13 cellular contexts compared by ENCODE assay signal in the genomic region with DNA sequence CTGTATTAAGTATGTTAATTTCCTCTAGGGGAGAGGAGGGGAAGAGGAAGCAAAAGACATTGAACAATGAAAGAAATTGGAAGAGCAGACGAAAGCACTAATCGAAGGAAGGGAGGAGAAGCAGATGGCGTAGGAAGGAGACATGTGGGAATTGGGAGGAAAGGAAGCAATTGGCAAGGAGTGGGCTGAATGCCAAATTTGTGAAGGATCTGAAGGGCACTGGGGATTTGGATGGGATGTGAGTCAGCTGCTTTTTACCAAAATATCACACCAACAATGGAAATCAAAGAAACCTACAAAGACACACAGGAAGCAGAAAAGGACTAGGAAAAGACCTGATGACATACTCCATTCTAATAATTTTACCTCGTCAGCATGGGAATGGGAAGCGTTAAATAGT.
DNase-seq lines count a peak whose midpoint lies in the region; ATAC-seq and TF ChIP-seq lines count a peak whose summit lies in the region.
"Had no signal": no experiment of that assay in that cellular context is flagged by ENCODE, and none has a peak within 500 bp of the region (broad histone marks: within the 10 kb centered on the region; RNA-seq: fewer than 3 reads in every experiment).

No MANE protein-coding gene starts in this region.

- H3K9ac ChIP-seq in SK-N-SH (no peak overlapping the region), subcutaneous abdominal adipose tissue (ENCODE audit: low read length in 5 of 5) (no peak overlapping the region)

- no peaks in the 10 kb centered on the region for H4K20me1 ChIP-seq in SK-N-SH (ENCODE audit: insufficient read depth)

- peaks cover 23% of the 10 kb centered on the region for H3F3A ChIP-seq in SK-N-SH (replicated peaks; ENCODE audit: insufficient read depth)

- 87% methylated on average over 5 of the region's 5 CpGs for WGBS in SK-N-SH (ENCODE audit: low lambda C conversion rate)

- CTCF ChIA-PET in SK-N-SH (lab: Yijun Ruan, JAX), result no interaction called here

- H3K36me3 ChIP-seq in SK-N-SH (replicated peaks in 1 of 2; ENCODE audit: control insufficient read depth in 1 of 2, insufficient read depth in 2 of 2, low read length in 1 of 2) (peaks cover 0 to 6% of the 10 kb centered on the region in 2 experiments), RWPE2 (ENCODE audit: low read depth) (no peaks in the 10 kb centered on the region; the same call in 1 of the 2 replicates), subcutaneous abdominal adipose tissue (ENCODE audit: control insufficient read depth in 5 of 5, insufficient read depth in 5 of 5, low read length in 5 of 5) (no peaks in the 10 kb centered on the region), tibial artery (no peaks in the 10 kb centered on the region)

- TF ChIP-seq RAD21 in SK-N-SH (IDR thresholded peaks at IDR 0.05; ENCODE audit: low read length), result no peak

- no peak for TF ChIP-seq EP300 in SK-N-SH (IDR thresholded peaks at IDR 0.05; ENCODE audit: borderline replicate concordance in 1 of 2, low read depth in 1 of 2, low read length in 1 of 2)

- ATAC-seq in SK-N-SH treated with all-trans-retinoic acid at 6 μM for 48 hours (no peak), RWPE2 (ENCODE audit: low read depth) (no peak)
- ATAC-seq: T-helper 17 cell had no signal

- H3K27ac ChIP-seq in SK-N-SH (ENCODE audit: low read depth in 2 of 2, low read length in 1 of 2) (no peak overlapping the region), RWPE2 (ENCODE audit: poor library complexity, severe bottlenecking) (peak overlapping the region; percentile 46), subcutaneous abdominal adipose tissue (ENCODE audit: low read depth, low read length) (no peak overlapping the region), tibial artery (no peak overlapping the region)
- H3K27ac ChIP-seq: HL-60 had no signal

- no peak for TF ChIP-seq CTCF in SK-N-SH (IDR thresholded peaks at IDR 0.05)
- no peak for TF ChIP-seq CTCF in RWPE2 (IDR thresholded peaks at IDR 0.05; ENCODE audit: poor library complexity, severe bottlenecking)
- no peak for TF ChIP-seq CTCF in fibroblast of pulmonary artery (IDR thresholded peaks at IDR 0.05; ENCODE audit: low read length, missing control alignments)
- no peak for TF ChIP-seq CTCF in tibial artery (IDR thresholded peaks at IDR 0.05)

- intact Hi-C loops in tibial artery (cut with DNase I; ENCODE audit: low total_unique reads), result no loop called here

- H3K9me2 ChIP-seq in SK-N-SH, result no peaks in the 10 kb centered on the region

- H3K4me1 ChIP-seq in SK-N-SH (ENCODE audit: control insufficient read depth in 1 of 2, insufficient read depth in 2 of 2, low read depth in 1 of 2, low read length in 1 of 2) (peaks cover 8 to 18% of the 10 kb centered on the region in 2 experiments; a peak in 3 of 4 replicates), RWPE2 (ENCODE audit: insufficient read depth, poor library complexity, severe bottlenecking) (peaks cover 24% of the 10 kb centered on the region), subcutaneous abdominal adipose tissue (ENCODE audit: control insufficient read depth in 5 of 5, insufficient read depth in 5 of 5, low read length in 5 of 5) (peaks cover 4 to 9% (median 6%) of the 10 kb centered on the region in 5 donors), tibial artery (no peaks in the 10 kb centered on the region)

- no peak overlapping the region for H3K4me3 ChIP-seq in SK-N-SH (ENCODE audit: low read depth in 2 of 2, low read length in 1 of 2)
- H3K4me3 ChIP-seq in RWPE2 (ENCODE audit: severe bottlenecking), result no peak overlapping the region
- no peak overlapping the region for H3K4me3 ChIP-seq in fibroblast of pulmonary artery (replicated peaks; ENCODE audit: low read depth, low read length)
- peak overlapping the region in 3 of 5 donors; percentile 25 to 47 (median 44) for H3K4me3 ChIP-seq in subcutaneous abdominal adipose tissue (ENCODE audit: low read depth in 1 of 5, low read length in 5 of 5)
- H3K4me3 ChIP-seq in tibial artery, result no peak overlapping the region

- no peak overlapping the region for H2AFZ ChIP-seq in SK-N-SH (ENCODE audit: low read depth)

- no peak overlapping the region for H3K4me2 ChIP-seq in SK-N-SH

- DNase-seq in SK-N-SH (no peak), RWPE2 (ENCODE audit: low spot score) (no peak), fibroblast of pulmonary artery (ENCODE audit: low read depth) (peak; percentile 62), tibial artery (no peak), NOMO-1 treated with dmso at 0.1 percent for 144 hours (lab: John Stamatoyannopoulos, UW; ENCODE audit: unreplicated experiment) (no peak), NOMO-1 (lab: John Stamatoyannopoulos, UW; ENCODE audit: unreplicated experiment in 2 of 2) (no peak)
- DNase-seq: activated naive CD4-positive, alpha-beta T cell treated with anti-CD3 and anti-CD28 coated beads for 36 hours; DMS79; NK-92 treated with Interleukin-12 subunit alpha and Interleukin-12 subunit beta, amount 100 ng/mL, for 24 hours; T-helper 17 cell had no signal

- H3K9me3 ChIP-seq in SK-N-SH (0 out of 2 replicates have a peak, but pooled peaks cover 12% of the 10 kb centered on the region), RWPE2 (ENCODE audit: severe bottlenecking) (no peaks in the 10 kb centered on the region), subcutaneous abdominal adipose tissue (ENCODE audit: control insufficient read depth in 5 of 5, low read length in 5 of 5) (no peaks in the 10 kb centered on the region), tibial artery (no peaks in the 10 kb centered on the region)

- H3K79me2 ChIP-seq in SK-N-SH (ENCODE audit: insufficient read depth), result peaks cover 4% of the 10 kb centered on the region; the same call in 1 of the 2 replicates

- no peaks in the 10 kb centered on the region for H3K27me3 ChIP-seq in SK-N-SH (ENCODE audit: insufficient read depth)
- H3K27me3 ChIP-seq in RWPE2 (ENCODE audit: insufficient read depth, poor library complexity, severe bottlenecking), result no peaks in the 10 kb centered on the region
- no peaks in the 10 kb centered on the region for H3K27me3 ChIP-seq in subcutaneous abdominal adipose tissue (ENCODE audit: control insufficient read depth in 5 of 5, insufficient read depth in 4 of 5, low read length in 5 of 5)
- H3K27me3 ChIP-seq in tibial artery, result no peaks in the 10 kb centered on the region

- POLR2A ChIA-PET in SK-N-SH (lab: Yijun Ruan, JAX), result no interaction called here

TF ChIP-seq in SK-N-SH, 30 proteins besides CTCF, POLR2A, EP300 and RAD21:
- 0 out of 2 replicates have a peak, but pooled peaks have one; percentile 4 for TF ChIP-seq TCF12 (IDR thresholded peaks at IDR 0.05)
- TF ChIP-seq NFIC (IDR thresholded peaks at IDR 0.05; ENCODE audit: borderline replicate concordance), result peak; percentile 34; the same call in 1 of the 2 replicates
- TF ChIP-seq, protein P1, sequence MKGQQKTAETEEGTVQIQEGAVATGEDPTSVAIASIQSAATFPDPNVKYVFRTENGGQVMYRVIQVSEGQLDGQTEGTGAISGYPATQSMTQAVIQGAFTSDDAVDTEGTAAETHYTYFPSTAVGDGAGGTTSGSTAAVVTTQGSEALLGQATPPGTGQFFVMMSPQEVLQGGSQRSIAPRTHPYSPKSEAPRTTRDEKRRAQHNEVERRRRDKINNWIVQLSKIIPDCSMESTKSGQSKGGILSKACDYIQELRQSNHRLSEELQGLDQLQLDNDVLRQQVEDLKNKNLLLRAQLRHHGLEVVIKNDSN (IDR thresholded peaks at IDR 0.05; ENCODE audit: borderline replicate concordance, low read depth), result no peak

TF ChIP-seq in SK-N-SH treated with all-trans-retinoic acid at 6 μM for 48 hours, 23 proteins besides CTCF, POLR2A, EP300 and RAD21:
- TF ChIP-seq CSDC2 (CRISPR knock-in tag; IDR thresholded peaks at IDR 0.05), result no peak
- TF ChIP-seq, protein P2, sequence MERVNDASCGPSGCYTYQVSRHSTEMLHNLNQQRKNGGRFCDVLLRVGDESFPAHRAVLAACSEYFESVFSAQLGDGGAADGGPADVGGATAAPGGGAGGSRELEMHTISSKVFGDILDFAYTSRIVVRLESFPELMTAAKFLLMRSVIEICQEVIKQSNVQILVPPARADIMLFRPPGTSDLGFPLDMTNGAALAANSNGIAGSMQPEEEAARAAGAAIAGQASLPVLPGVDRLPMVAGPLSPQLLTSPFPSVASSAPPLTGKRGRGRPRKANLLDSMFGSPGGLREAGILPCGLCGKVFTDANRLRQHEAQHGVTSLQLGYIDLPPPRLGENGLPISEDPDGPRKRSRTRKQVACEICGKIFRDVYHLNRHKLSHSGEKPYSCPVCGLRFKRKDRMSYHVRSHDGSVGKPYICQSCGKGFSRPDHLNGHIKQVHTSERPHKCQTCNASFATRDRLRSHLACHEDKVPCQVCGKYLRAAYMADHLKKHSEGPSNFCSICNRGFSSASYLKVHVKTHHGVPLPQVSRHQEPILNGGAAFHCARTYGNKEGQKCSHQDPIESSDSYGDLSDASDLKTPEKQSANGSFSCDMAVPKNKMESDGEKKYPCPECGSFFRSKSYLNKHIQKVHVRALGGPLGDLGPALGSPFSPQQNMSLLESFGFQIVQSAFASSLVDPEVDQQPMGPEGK (CRISPR knock-in tag; IDR thresholded peaks at IDR 0.05; ENCODE audit: borderline replicate concordance), result no peak

Comparison
In these comparisons a context has a peak if more than half of its experiments do, and no peak if none do; other contexts are left out.
1. H3K4me3 ChIP-seq: peak in subcutaneous abdominal adipose tissue (3 of 5); none in SK-N-SH (0 of 2), RWPE2 (single experiment), fibroblast of pulmonary artery (single experiment) and tibial artery (0 of 2).